ENCODE assay signal across 17 cellular contexts in the genomic region with DNA sequence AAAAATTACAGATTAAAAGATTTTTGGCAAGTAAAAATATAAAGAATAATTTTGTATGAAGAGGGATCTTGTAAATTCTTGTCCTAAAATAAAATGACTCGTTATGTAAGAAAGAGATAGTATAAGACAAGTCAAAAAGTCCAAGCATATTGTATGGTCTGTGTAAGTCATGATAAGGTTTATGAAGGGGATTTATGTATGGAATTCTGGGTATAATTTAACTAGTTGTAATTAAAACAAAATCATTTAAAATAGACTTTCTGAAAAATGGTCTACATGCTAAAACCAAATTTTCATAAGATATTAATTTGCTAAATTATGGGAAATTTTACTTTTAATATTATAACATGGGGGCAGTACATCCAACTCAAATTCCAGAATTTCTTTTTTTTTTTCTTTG. TPM values are rescaled to one million over a fixed set of nuclear protein-coding genes. Genes with fewer than 3 reads are reported as not detected.
A peak's percentile ranks its signal among the peaks of the same experiment; 100 is the strongest.
DNase-seq lines count a peak whose midpoint lies in the region; ATAC-seq and TF ChIP-seq lines count a peak whose summit lies in the region.
"Had no signal": no experiment of that assay in that cellular context is flagged by ENCODE, and none has a peak within 500 bp of the region (broad histone marks: within the 10 kb centered on the region; RNA-seq: fewer than 3 reads in every experiment).

No MANE protein-coding gene starts in this region.

- no TSS peak for BruUV-seq in OCI-LY7 (replicated peaks; lab: Mats Ljungman, UMichigan)

- H3K9me3 Mint-ChIP-seq in GM23338, result peaks cover 86% of the 10 kb centered on the region
- peaks cover 56% of the 10 kb centered on the region for H3K9me3 Mint-ChIP-seq in neural progenitor cell

- no peaks in the 10 kb centered on the region for H3K9me2 ChIP-seq in GM23338 (ENCODE audit: insufficient read depth)
- no peaks in the 10 kb centered on the region for H3K9me2 ChIP-seq in OCI-LY7 (ENCODE audit: insufficient read depth, low read length)

- TF ChIP-seq EP300 in tibial nerve (IDR thresholded peaks at IDR 0.05), result no peak
- no peak for TF ChIP-seq EP300 in sigmoid colon (IDR thresholded peaks at IDR 0.05)

- H3K27me3 ChIP-seq in GM23338 (ENCODE audit: insufficient read depth), result no peaks in the 10 kb centered on the region
- H3K27me3 ChIP-seq in neural progenitor cell, result no peaks in the 10 kb centered on the region
- peaks cover 0 to 1% of the 10 kb centered on the region in 2 donors for H3K27me3 ChIP-seq in tibial nerve
- H3K27me3 ChIP-seq in sigmoid colon, result no peaks in the 10 kb centered on the region
- H3K27me3 ChIP-seq: BE2C had no signal

- H3F3A ChIP-seq in GM23338 (replicated peaks; ENCODE audit: low read depth), result no peaks in the 10 kb centered on the region
- H3F3A ChIP-seq in neural progenitor cell (ENCODE audit: low read depth), result no peaks in the 10 kb centered on the region

- H3K79me2 ChIP-seq in GM23338 (replicated peaks; ENCODE audit: insufficient read depth) (no peaks in the 10 kb centered on the region), OCI-LY7 (ENCODE audit: insufficient read depth, low read depth, low read length) (no peaks in the 10 kb centered on the region), neural progenitor cell (ENCODE audit: low read depth) (no peaks in the 10 kb centered on the region)

- no peak overlapping the region for H3K4me3 ChIP-seq in GM23338
- H3K4me3 ChIP-seq in OCI-LY7 (ENCODE audit: low read depth, low read length, poor library complexity, severe bottlenecking), result no peak overlapping the region
- no peak overlapping the region for H3K4me3 ChIP-seq in neural progenitor cell
- no peak overlapping the region for H3K4me3 ChIP-seq in tibial nerve
- no peak overlapping the region for H3K4me3 ChIP-seq in sigmoid colon
- H3K4me3 ChIP-seq: HAP-1, K562 had no signal

- intact Hi-C loops in OCI-LY7 (cut with micrococcal nuclease; ENCODE audit: unreplicated experiment) (no loop called here), sigmoid colon (cut with DNase I) (no loop called here)

- DNase-seq in DMS53 (lab: John Stamatoyannopoulos, UW) (peak; percentile 38), DMS53 treated with DMSO at 0.1 percent for 48 hours (lab: John Stamatoyannopoulos, UW; ENCODE audit: unreplicated experiment) (no peak), GM23338 (ENCODE audit: low spot score) (peak; percentile 28), OCI-LY7 (ENCODE audit: low spot score) (peak; percentile 32), neural progenitor cell (ENCODE audit: low spot score) (peak; percentile 9), tibial nerve (ENCODE audit: low spot score in 2 of 2) (no peak), sigmoid colon (no peak), retina (no peak)
- DNase-seq: 8988T; BE2C; CD4-positive, alpha-beta memory T cell; DMS79; GDM1 had no signal

- POLR2A ChIA-PET in OCI-LY7 (lab: Charles Lee), result no interaction called here

- H3K4me2 ChIP-seq in GM23338 (no peak overlapping the region), OCI-LY7 (ENCODE audit: low read length) (no peak overlapping the region), neural progenitor cell (no peak overlapping the region)

- H3K36me3 Mint-ChIP-seq in GM23338 (ENCODE audit: low read depth), result peaks cover 35% of the 10 kb centered on the region
- no peaks in the 10 kb centered on the region for H3K36me3 Mint-ChIP-seq in neural progenitor cell
- H3K36me3 Mint-ChIP-seq: CD4-positive, alpha-beta memory T cell had no signal

- H3K4me1 Mint-ChIP-seq in GM23338 (no peaks in the 10 kb centered on the region), neural progenitor cell (no peaks in the 10 kb centered on the region)
- H3K4me1 Mint-ChIP-seq: CD4-positive, alpha-beta memory T cell had no signal

- CTCF ChIA-PET in OCI-LY7 (lab: Charles Lee; ENCODE audit: unreplicated experiment), result no interaction called here

- no peaks in the 10 kb centered on the region for H4K20me1 ChIP-seq in GM23338 (replicated peaks; ENCODE audit: insufficient read depth)
- no peaks in the 10 kb centered on the region for H4K20me1 ChIP-seq in OCI-LY7 (ENCODE audit: insufficient read depth, low read length)
- H4K20me1 ChIP-seq in neural progenitor cell (ENCODE audit: low read depth), result no peaks in the 10 kb centered on the region

- H3K27me3 Mint-ChIP-seq in GM23338 (ENCODE audit: insufficient read depth, low read depth, poor library complexity), result no peaks in the 10 kb centered on the region
- peaks cover 11% of the 10 kb centered on the region for H3K27me3 Mint-ChIP-seq in neural progenitor cell (ENCODE audit: insufficient read depth, low read depth)

- H3K9ac ChIP-seq in neural progenitor cell, result no peak overlapping the region

- 65 to 75% methylated on average over 1 of the region's 1 CpG for WGBS in tibial nerve, 2 donors
- 61 to 86% methylated on average over 1 of the region's 1 CpG for WGBS in sigmoid colon, 2 donors

- H3K4me1 ChIP-seq in GM23338 (ENCODE audit: insufficient read depth) (no peaks in the 10 kb centered on the region), OCI-LY7 (ENCODE audit: insufficient read depth, low read length, poor library complexity, severe bottlenecking) (no peaks in the 10 kb centered on the region), neural progenitor cell (no peaks in the 10 kb centered on the region), tibial nerve (no peaks in the 10 kb centered on the region), sigmoid colon (no peaks in the 10 kb centered on the region)
- H3K4me1 ChIP-seq: BE2C, HAP-1 had no signal

- H2AFZ ChIP-seq in GM23338 (no peak overlapping the region), OCI-LY7 (ENCODE audit: low read length) (no peak overlapping the region), neural progenitor cell (replicated peaks) (no peak overlapping the region)

- no peak overlapping the region for H3K4me3 Mint-ChIP-seq in GM23338
- H3K4me3 Mint-ChIP-seq in neural progenitor cell, result no peak overlapping the region
- H3K4me3 Mint-ChIP-seq: CD4-positive, alpha-beta memory T cell had no signal

- H3K9me3 ChIP-seq in OCI-LY7 (ENCODE audit: low read length), result peaks cover 58% of the 10 kb centered on the region
- H3K9me3 ChIP-seq in neural progenitor cell (ENCODE audit: low read depth), result peaks cover 37% of the 10 kb centered on the region
- peaks cover 0 to 17% (median 0%) of the 10 kb centered on the region in 4 donors for H3K9me3 ChIP-seq in tibial nerve
- peaks cover 0 to 3% (median 1%) of the 10 kb centered on the region in 4 donors for H3K9me3 ChIP-seq in sigmoid colon

- ATAC-seq in GM23338, result no peak
- ATAC-seq: K562 had no signal

- H3K27ac Mint-ChIP-seq in GM23338 (no peak overlapping the region), neural progenitor cell (no peak overlapping the region)
- H3K27ac Mint-ChIP-seq: CD4-positive, alpha-beta memory T cell had no signal

- H3K27ac ChIP-seq in GM23338 (ENCODE audit: low read depth), result no peak overlapping the region
- H3K27ac ChIP-seq in OCI-LY7 (ENCODE audit: low read depth, low read length, poor library complexity, severe bottlenecking), result no peak overlapping the region
- H3K27ac ChIP-seq in neural progenitor cell, result no peak overlapping the region
- H3K27ac ChIP-seq in tibial nerve, result no peak overlapping the region
- no peak overlapping the region for H3K27ac ChIP-seq in sigmoid colon
- H3K27ac ChIP-seq: C4-2B, HL-60 had no signal

- H3K36me3 ChIP-seq in GM23338 (ENCODE audit: insufficient read depth) (no peaks in the 10 kb centered on the region; the same call in none of the 2 replicates), OCI-LY7 (ENCODE audit: insufficient read depth, low read length) (no peaks in the 10 kb centered on the region), neural progenitor cell (no peaks in the 10 kb centered on the region), tibial nerve (no peaks in the 10 kb centered on the region), sigmoid colon (no peaks in the 10 kb centered on the region)
- H3K36me3 ChIP-seq: BE2C, HAP-1 had no signal

- no peak for TF ChIP-seq POLR2A in tibial nerve (IDR thresholded peaks at IDR 0.05)
- TF ChIP-seq POLR2A in sigmoid colon (IDR thresholded peaks at IDR 0.05), result no peak

- no peak for TF ChIP-seq CTCF in GM23338 (conservative IDR thresholded peaks at IDR 0.05; ENCODE audit: low read depth in 2 of 2)
- TF ChIP-seq CTCF in OCI-LY7 (conservative IDR thresholded peaks at IDR 0.05; ENCODE audit: low read length), result no peak
- TF ChIP-seq CTCF in neural progenitor cell (IDR thresholded peaks at IDR 0.05), result no peak
- no peak for TF ChIP-seq CTCF in tibial nerve (IDR thresholded peaks at IDR 0.05)
- no peak for TF ChIP-seq CTCF in sigmoid colon (IDR thresholded peaks at IDR 0.05)

RNA-seq across cellular contexts. Expression of gene PEX5, which starts 17.6 kb away (rescaled TPM):
- 58.8 and 72.0 TPM in 2 replicates for total RNA-seq in GM23338 (2014; rRNA removed; shearing (Covaris generic))
- 7.4 and 7.5 TPM in 2 replicates for polyA plus RNA-seq in GM23338 (2016; fragmentation: Nextera tagmentation; extraction: Ambion mirVana)
- 45.6 and 54.4 TPM in 2 replicates for total RNA-seq in OCI-LY7 (2014; rRNA removed; shearing (Covaris generic))
- 99.9 and 107 TPM in 2 replicates for total RNA-seq in OCI-LY7 (2022)
- 20.2 and 46.1 TPM in 2 replicates for total RNA-seq in neural progenitor cell (ENCODE audit: low replicate concordance)
- total RNA-seq in tibial nerve, result 10 to 100 TPM; 58.1 to 70.6 (median 65.7) TPM
- 10 to 100 TPM; 22.7 to 48.5 (median 35.3) TPM for total RNA-seq in sigmoid colon
- 10 to 100 TPM; 13.9 to 29.9 (median 27.0) TPM for polyA plus RNA-seq in sigmoid colon

RNA-seq across cellular contexts. Expression of gene CLSTN3, which starts 41.7 kb away (rescaled TPM):
- total RNA-seq in GM23338 (2014; rRNA removed; shearing (Covaris generic)), result 27.9 and 46.9 TPM in 2 replicates
- polyA plus RNA-seq in GM23338 (2016; fragmentation: Nextera tagmentation; extraction: Ambion mirVana), result 5.0 and 5.8 TPM in 2 replicates
- 17.9 and 34.2 TPM in 2 replicates for total RNA-seq in OCI-LY7 (2014; rRNA removed; shearing (Covaris generic))
- total RNA-seq in OCI-LY7 (2022), result 17.3 and 18.5 TPM in 2 replicates
- total RNA-seq in neural progenitor cell (ENCODE audit: low replicate concordance), result 24.0 and 36.9 TPM in 2 replicates
- total RNA-seq in tibial nerve, result 100 to 1,000 TPM in 1 of 4 donors, 10 to 100 TPM in 3; 40.0 to 112 (median 79.6) TPM
- total RNA-seq in sigmoid colon, result 10 to 100 TPM; 11.5 to 41.5 (median 19.3) TPM
- 10 to 100 TPM in 1 of 3 donors, 1 to 10 TPM in 2; 3.7 to 25.9 (median 6.0) TPM for polyA plus RNA-seq in sigmoid colon

RNA-seq across cellular contexts. Expression of gene RBP5, which starts 43.2 kb away (rescaled TPM):
- 3.0 TPM in 1 of 2 replicates, not detected in the other for total RNA-seq in GM23338 (2014; rRNA removed; shearing (Covaris generic))
- polyA plus RNA-seq in GM23338 (2016; fragmentation: Nextera tagmentation; extraction: Ambion mirVana), result 0.73 and 1.2 TPM in 2 replicates
- total RNA-seq in OCI-LY7 (2014; rRNA removed; shearing (Covaris generic)), result not detected in 2 replicates
- total RNA-seq in OCI-LY7 (2022), result 0.70 and 1.4 TPM in 2 replicates
- not detected in 2 replicates for total RNA-seq in neural progenitor cell (ENCODE audit: low replicate concordance)
- total RNA-seq in tibial nerve, result 1 to 10 TPM in 3 of 4 donors, under 1 TPM in 1; 0.78 to 9.9 (median 2.2) TPM
- under 1 TPM in 1 of 4 donors, not detected in 3; 0.71 TPM for total RNA-seq in sigmoid colon
- 10 to 100 TPM in 1 of 3 donors, 1 to 10 TPM in 2; 3.7 to 30.9 (median 4.2) TPM for polyA plus RNA-seq in sigmoid colon
- polyA plus RNA-seq: CD4-positive, alpha-beta memory T cell had no signal

Comparison
In these comparisons a context has a peak if more than half of its experiments do, and no peak if none do; other contexts are left out.
1. DNase-seq: peak in DMS53 (single experiment), GM23338 (single experiment), OCI-LY7 (single experiment) and neural progenitor cell (single experiment); none in DMS53 treated with DMSO at 0.1 percent for 48 hours (single experiment), tibial nerve (0 of 2), sigmoid colon (single experiment) and retina (single experiment).